ENCODE assay signal across 12 cellular contexts in genomic region chr10:100745882-100746412, GRCh38. TPM values are rescaled to one million over a fixed set of nuclear protein-coding genes. Genes with fewer than 3 reads are reported as not detected.
DNase-seq lines count a peak whose midpoint lies in the region; ATAC-seq and TF ChIP-seq lines count a peak whose summit lies in the region.
"Had no signal": no experiment of that assay in that cellular context is flagged by ENCODE, and none has a peak within 500 bp of the region (broad histone marks: within the 10 kb centered on the region; RNA-seq: fewer than 3 reads in every experiment).

No MANE protein-coding gene starts in this region.

- DNase-seq in A673 (ENCODE audit: low spot score) (no peak), ELF-1 (ENCODE audit: low read depth, low spot score) (peak; percentile 55), GM23248 (no peak), immature natural killer cell (no peak), NCI-H774 (lab: John Stamatoyannopoulos, UW) (no peak)
- no peak for DNase-seq in activated naive CD8-positive, alpha-beta T cell treated with anti-CD3 and anti-CD28 coated beads, Interleukin-2, amount 10 ng/mL, durations not matched to agents 7 days and 5 days
- DNase-seq: cortex of kidney, Kasumi-1 had no signal

- H4K20me1 ChIP-seq in GM23248 (ENCODE audit: insufficient read depth) = no peaks in the 10 kb centered on the region

- H3K4me3 ChIP-seq in A673 (ENCODE audit: low read depth, low read length, poor library complexity, severe bottlenecking) (peak overlapping the region; percentile 28), mesodermal cell (ENCODE audit: extremely low read depth, insufficient read depth, low read length, poor library complexity, severe bottlenecking) (peak overlapping the region; percentile 26), GM23248 (no peak overlapping the region)

- no peak for ATAC-seq in activated naive CD8-positive, alpha-beta T cell treated with anti-CD3 and anti-CD28 coated beads, Interleukin-2, amount 10 ng/mL, durations not matched to agents 7 days and 5 days (ENCODE audit: low read depth)
- no peak for ATAC-seq in HG03139 (IDR thresholded peaks at IDR 0.05; ENCODE audit: unreplicated experiment)

- no peaks in the 10 kb centered on the region for H3K79me2 ChIP-seq in GM23248 (ENCODE audit: insufficient read depth)

- 0% methylated on average over 29 to 38 of the region's 48 CpGs for WGBS in mesodermal cell (ENCODE audit: insufficient coverage in 2 of 2), 2 experiments
- WGBS in GM23248 (ENCODE audit: low coverage in 1 of 2, low lambda C conversion rate in 2 of 2, missing lambda C conversion rate in 2 of 2), 2 experiments = 8 to 13% methylated on average over 22 to 39 of the region's 48 CpGs

- TF ChIP-seq CTCF in A673 (conservative IDR thresholded peaks at IDR 0.05; ENCODE audit: low read depth, low read length) = no peak

- H3K27me3 Mint-ChIP-seq in activated naive CD8-positive, alpha-beta T cell treated with anti-CD3 and anti-CD28 coated beads, Interleukin-2, amount 10 ng/mL, durations not matched to agents 7 days and 5 days = peaks cover 92% of the 10 kb centered on the region
- H3K27me3 Mint-ChIP-seq in immature natural killer cell (ENCODE audit: low read depth in 3 of 3) = peaks cover 22 to 45% (median 37%) of the 10 kb centered on the region in 3 donors

- H3K4me2 ChIP-seq in GM23248 (ENCODE audit: unreplicated experiment) = no peak overlapping the region

- H3K9me3 ChIP-seq in A673 (ENCODE audit: low read depth, low read length, poor library complexity, severe bottlenecking) (no peaks in the 10 kb centered on the region), mesodermal cell (ENCODE audit: control insufficient read depth, low read length) (no peaks in the 10 kb centered on the region), GM23248 (ENCODE audit: low read depth) (no peaks in the 10 kb centered on the region)

- peaks cover 100% of the 10 kb centered on the region for H3K27me3 ChIP-seq in A673 (replicated peaks; ENCODE audit: insufficient read depth, low read depth, low read length, poor library complexity)
- peaks cover 97% of the 10 kb centered on the region for H3K27me3 ChIP-seq in GM23248 (replicated peaks; ENCODE audit: insufficient read depth)

- peaks cover 26% of the 10 kb centered on the region for H3K4me1 ChIP-seq in A673 (ENCODE audit: insufficient read depth, low read length, poor library complexity, severe bottlenecking)
- H3K4me1 ChIP-seq in mesodermal cell (ENCODE audit: control insufficient read depth, insufficient read depth, low read length, poor library complexity, severe bottlenecking) = peaks cover 29% of the 10 kb centered on the region
- no peaks in the 10 kb centered on the region for H3K4me1 ChIP-seq in GM23248 (ENCODE audit: insufficient read depth)

- H3K36me3 ChIP-seq in A673 (ENCODE audit: insufficient read depth, low read length, poor library complexity, severe bottlenecking) = no peaks in the 10 kb centered on the region
- no peaks in the 10 kb centered on the region for H3K36me3 ChIP-seq in mesodermal cell (ENCODE audit: control insufficient read depth, insufficient read depth, low read length)
- H3K36me3 ChIP-seq in GM23248 (ENCODE audit: low read depth) = no peaks in the 10 kb centered on the region

- no peaks in the 10 kb centered on the region for H3K9me3 Mint-ChIP-seq in activated naive CD8-positive, alpha-beta T cell treated with anti-CD3 and anti-CD28 coated beads, Interleukin-2, amount 10 ng/mL, durations not matched to agents 7 days and 5 days
- peaks cover 0 to 3% (median 0%) of the 10 kb centered on the region in 6 donors for H3K9me3 Mint-ChIP-seq in immature natural killer cell

- peak overlapping the region; percentile 31 for H3K4me3 Mint-ChIP-seq in activated naive CD8-positive, alpha-beta T cell treated with anti-CD3 and anti-CD28 coated beads, Interleukin-2, amount 10 ng/mL, durations not matched to agents 7 days and 5 days
- peak overlapping the region in 2 of 5 donors; percentile 14 to 31 for H3K4me3 Mint-ChIP-seq in immature natural killer cell

- H3K9ac ChIP-seq in GM23248 = no peak overlapping the region

- H2AFZ ChIP-seq in GM23248 = no peak overlapping the region

- POLR2A ChIA-PET in A673 (lab: Charles Lee; ENCODE audit: low non-redundant PET) = no interaction called here
- POLR2A ChIA-PET in activated naive CD8-positive, alpha-beta T cell treated with anti-CD3 and anti-CD28 coated beads, Interleukin-2, amount 10 ng/mL, durations not matched to agents 7 days and 5 days (lab: Charles Lee) = no interaction called here

- H3F3A ChIP-seq in GM23248 (ENCODE audit: insufficient read depth) = no peaks in the 10 kb centered on the region

- CTCF ChIA-PET in A673 (lab: Charles Lee) = interaction anchor here (2.0 kb wide), 1 partner anchor 183 kb away, joined by 8 read pairs; no protein-coding TSS in a partner anchor

- no peak overlapping the region for H3K27ac ChIP-seq in A673 (ENCODE audit: low read depth, low read length, poor library complexity, severe bottlenecking)
- H3K27ac ChIP-seq in mesodermal cell (ENCODE audit: low read depth, low read length, severe bottlenecking) = no peak overlapping the region
- H3K27ac ChIP-seq in GM23248 = no peak overlapping the region
- H3K27ac ChIP-seq: RWPE1 had no signal

- peaks cover 18% of the 10 kb centered on the region for H3K4me1 Mint-ChIP-seq in activated naive CD8-positive, alpha-beta T cell treated with anti-CD3 and anti-CD28 coated beads, Interleukin-2, amount 10 ng/mL, durations not matched to agents 7 days and 5 days
- peaks cover 1 to 7% of the 10 kb centered on the region in 2 donors for H3K4me1 Mint-ChIP-seq in immature natural killer cell

- no peak overlapping the region for H3K27ac Mint-ChIP-seq in activated naive CD8-positive, alpha-beta T cell treated with anti-CD3 and anti-CD28 coated beads, Interleukin-2, amount 10 ng/mL, durations not matched to agents 7 days and 5 days
- H3K27ac Mint-ChIP-seq in immature natural killer cell = no peak overlapping the region

- in situ Hi-C loops in GM23248 (cut with MboI) = no loop called here

- H3K36me3 Mint-ChIP-seq in activated naive CD8-positive, alpha-beta T cell treated with anti-CD3 and anti-CD28 coated beads, Interleukin-2, amount 10 ng/mL, durations not matched to agents 7 days and 5 days = no peaks in the 10 kb centered on the region
- peaks cover 0 to 9% (median 0%) of the 10 kb centered on the region in 3 donors for H3K36me3 Mint-ChIP-seq in immature natural killer cell

- no TSS peak for BruUV-seq in A673 (replicated peaks; lab: Mats Ljungman, UMichigan)

- H3K9me2 ChIP-seq in GM23248 (ENCODE audit: insufficient read depth) = no peaks in the 10 kb centered on the region

- intact Hi-C loops in A673 (cut with micrococcal nuclease; ENCODE audit: unreplicated experiment) = loop anchor here (5.0 kb wide), 1 partner anchor 126 kb away; no protein-coding TSS in a partner anchor

RNA-seq across cellular contexts. Expression of gene PAX2, which starts 0.6 kb away (rescaled TPM):
- not detected in 2 replicates for total RNA-seq in A673 (2021)
- total RNA-seq in activated naive CD8-positive, alpha-beta T cell treated with anti-CD3 and anti-CD28 coated beads, Interleukin-2, amount 10 ng/mL, durations not matched to agents 7 days and 5 days = not detected
- 1.7 TPM for polyA plus RNA-seq in mesodermal cell (2013, experiment 1 of 2)
- 1.0 TPM for polyA plus RNA-seq in mesodermal cell (2013, experiment 2 of 2)
- total RNA-seq in GM23248 (2014; rRNA removed; shearing (Covaris generic)) = not detected in 2 replicates
- polyA plus RNA-seq in GM23248 (2016; fragmentation: Nextera tagmentation; extraction: Ambion mirVana) = not detected in 2 replicates
- polyA plus RNA-seq in immature natural killer cell = not detected
- total RNA-seq: activated CD8-positive, alpha-beta memory T cell treated with anti-CD3 and anti-CD28 coated beads for 36 hours had no signal
